ENCODE assay signal across 10 cellular contexts in the genomic region with DNA sequence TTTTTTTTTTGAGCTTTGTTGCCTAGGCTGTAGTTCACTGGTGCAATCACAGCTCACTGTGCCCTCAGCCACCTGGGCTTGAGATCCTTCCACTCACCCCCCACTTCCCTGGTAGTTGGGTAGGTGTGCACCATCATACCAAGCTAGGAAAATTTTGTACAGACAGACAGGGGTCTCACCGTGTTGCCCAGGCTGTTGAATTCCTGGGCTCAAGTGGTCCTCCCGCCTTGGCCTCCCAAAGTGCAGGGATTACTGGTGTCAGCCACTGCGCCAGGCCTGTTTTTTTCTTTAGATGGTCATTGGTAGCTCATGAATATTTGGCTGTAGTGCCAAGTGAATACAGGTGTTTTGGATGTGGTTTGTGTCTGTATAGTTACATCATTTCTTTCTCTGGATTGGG. TPM values are rescaled to one million over a fixed set of nuclear protein-coding genes. Genes with fewer than 3 reads are reported as not detected.
DNase-seq lines count a peak whose midpoint lies in the region; ATAC-seq and TF ChIP-seq lines count a peak whose summit lies in the region.
"Had no signal": no experiment of that assay in that cellular context is flagged by ENCODE, and none has a peak within 500 bp of the region (broad histone marks: within the 10 kb centered on the region; RNA-seq: fewer than 3 reads in every experiment).

No MANE protein-coding gene starts in this region.

- POLR2A ChIA-PET in HCT116 (lab: Charles Lee): interaction anchor here (1.6 kb wide), 1 partner anchor 18 kb away, joined by 4 read pairs; a partner anchor contains a TSS

- WGBS in neuronal stem cell (ENCODE audit: extremely low coverage in 2 of 2, insufficient read length in 2 of 2, insufficient replicate concordance in 1 of 2), 2 donors: no CpG with 5 or more reads among the region's 3 CpGs

- no peaks in the 10 kb centered on the region for H3K9me2 ChIP-seq in HCT116 (ENCODE audit: insufficient read depth)

- H3K27ac ChIP-seq in ACC112 (ENCODE audit: low read depth, low read length): peak overlapping the region; percentile 29; the same call in 1 of the 2 replicates
- H3K27ac ChIP-seq in HCT116 (ENCODE audit: low read depth, low read length): peak overlapping the region; percentile 1; the same call in 1 of the 2 replicates
- peak overlapping the region; percentile 52 to 66 for H3K27ac ChIP-seq in breast epithelium
- H3K27ac ChIP-seq in neuronal stem cell (replicated peaks; ENCODE audit: low read length): peak overlapping the region; percentile 51
- H3K27ac ChIP-seq in brain microvascular endothelial cell: no peak overlapping the region

- H3K4me2 ChIP-seq in HCT116 (ENCODE audit: low read length) (no peak overlapping the region), neuronal stem cell (ENCODE audit: insufficient read depth, low read length, poor library complexity, severe bottlenecking) (no peak overlapping the region)

- no peak overlapping the region for H2AK5ac ChIP-seq in neuronal stem cell (ENCODE audit: low read depth, low read length)

- no peak overlapping the region for H2BK15ac ChIP-seq in neuronal stem cell (ENCODE audit: low read length)

- no peak overlapping the region for H4K91ac ChIP-seq in neuronal stem cell (ENCODE audit: low read depth, low read length, poor library complexity)

- intact Hi-C loops in HCT116 (cut with micrococcal nuclease): no loop called here
- intact Hi-C loops in breast epithelium (cut with DNase I; ENCODE audit: low total_unique reads): no loop called here

- no peak for TF ChIP-seq POLR2A in HCT116 (IDR thresholded peaks at IDR 0.05; ENCODE audit: borderline replicate concordance, extremely low read depth, insufficient read depth, insufficient read length)
- TF ChIP-seq POLR2A in breast epithelium (IDR thresholded peaks at IDR 0.05): no peak

- H2BK120ac ChIP-seq in neuronal stem cell (ENCODE audit: low read depth, low read length): no peak overlapping the region

- peaks cover 51% of the 10 kb centered on the region for H3K79me2 ChIP-seq in ACC112 (ENCODE audit: control insufficient read depth, insufficient read depth, low read length, unreplicated experiment)
- peaks cover 84% of the 10 kb centered on the region for H3K79me2 ChIP-seq in HCT116 (ENCODE audit: insufficient read depth, low read length)

- in situ Hi-C loops in brain microvascular endothelial cell (cut with HindIII; ENCODE audit: low pct_ligation_motif_present, low sequenced_read_pairs): no loop called here

- H3K27me3 ChIP-seq in ACC112 (ENCODE audit: insufficient read depth, low read length) (no peaks in the 10 kb centered on the region), HCT116 (ENCODE audit: insufficient read depth, low read length) (no peaks in the 10 kb centered on the region), breast epithelium (no peaks in the 10 kb centered on the region), neuronal stem cell (ENCODE audit: control insufficient read depth in 3 of 3, insufficient read depth in 3 of 3, low read depth in 1 of 3, low read length in 3 of 3) (no peaks in the 10 kb centered on the region), brain microvascular endothelial cell (replicated peaks) (no peaks in the 10 kb centered on the region)

- H3K79me1 ChIP-seq in neuronal stem cell (ENCODE audit: low read depth, low read length): no peaks in the 10 kb centered on the region

- no peak overlapping the region for H2BK12ac ChIP-seq in neuronal stem cell (ENCODE audit: low read length)

- H3K9ac ChIP-seq in HCT116 (ENCODE audit: low read length) (no peak overlapping the region), neuronal stem cell (ENCODE audit: low read depth, low read length, poor library complexity) (no peak overlapping the region)

- H3K4me3 ChIP-seq in ACC112 (ENCODE audit: low read depth, low read length) (no peak overlapping the region), HCT116 (replicated peaks in 1 of 2; ENCODE audit: low read depth in 1 of 2, low read length in 2 of 2) (no peak overlapping the region), breast epithelium (no peak overlapping the region), neuronal stem cell (ENCODE audit: low read length in 2 of 2) (no peak overlapping the region), brain microvascular endothelial cell (ENCODE audit: low read depth, low read length) (no peak overlapping the region)

- H4K20me1 ChIP-seq in HCT116 (ENCODE audit: insufficient read depth): peaks cover 33% of the 10 kb centered on the region; the same call in 1 of the 2 replicates

- H3K9me3 ChIP-seq in HCT116 (ENCODE audit: control insufficient read depth in 1 of 2, insufficient read depth in 1 of 2, low read depth in 1 of 2, low read length in 2 of 2) (no peaks in the 10 kb centered on the region), breast epithelium (no peaks in the 10 kb centered on the region), neuronal stem cell (replicated peaks in 1 of 2; ENCODE audit: control insufficient read depth in 2 of 2, insufficient read depth in 1 of 2, low read depth in 1 of 2, low read length in 2 of 2) (no peaks in the 10 kb centered on the region)

- no peak for TF ChIP-seq RAD21 in HCT116 (IDR thresholded peaks at IDR 0.05; ENCODE audit: low read depth)

- no peak overlapping the region for H3K18ac ChIP-seq in neuronal stem cell (ENCODE audit: low read length)

- H3K14ac ChIP-seq in neuronal stem cell (ENCODE audit: low read length): no peak overlapping the region

- TF ChIP-seq CTCF in HCT116 (IDR thresholded peaks at IDR 0.05 in 2 of 3, conservative IDR thresholded peaks at IDR 0.05 in 1 of 3; ENCODE audit: borderline replicate concordance in 1 of 3, insufficient read depth in 1 of 3, low read depth in 2 of 3, low read length in 2 of 3): no peak
- TF ChIP-seq CTCF in breast epithelium (IDR thresholded peaks at IDR 0.05): no peak
- TF ChIP-seq CTCF in brain microvascular endothelial cell (IDR thresholded peaks at IDR 0.05; ENCODE audit: low read depth, low read length, missing control alignments): no peak

- no peak overlapping the region for H4K8ac ChIP-seq in neuronal stem cell (ENCODE audit: low read depth, low read length)

- H3K4me1 ChIP-seq in ACC112 (ENCODE audit: control insufficient read depth, insufficient read depth, low read length, unreplicated experiment) (peaks cover 63% of the 10 kb centered on the region), HCT116 (ENCODE audit: control insufficient read depth in 1 of 2, insufficient read depth in 2 of 2, low read length in 2 of 2) (peaks cover 2 to 25% of the 10 kb centered on the region in 2 experiments; a peak in 3 of 4 replicates), breast epithelium (peaks cover 4 to 34% of the 10 kb centered on the region in 2 donors), neuronal stem cell (ENCODE audit: control insufficient read depth in 2 of 2, insufficient read depth in 1 of 2, low read depth in 1 of 2, low read length in 2 of 2) (peaks cover 21 to 24% of the 10 kb centered on the region in 2 donors)

- H3K36me3 ChIP-seq in ACC112 (ENCODE audit: insufficient read depth, low read length): peaks cover 21% of the 10 kb centered on the region
- H3K36me3 ChIP-seq in HCT116 (ENCODE audit: control insufficient read depth in 1 of 2, insufficient read depth in 2 of 2, low read length in 2 of 2): peaks cover 41 to 54% of the 10 kb centered on the region in 2 experiments
- no peaks in the 10 kb centered on the region for H3K36me3 ChIP-seq in breast epithelium
- peaks cover 16 to 96% of the 10 kb centered on the region in 2 donors for H3K36me3 ChIP-seq in neuronal stem cell (replicated peaks in 1 of 2; ENCODE audit: control insufficient read depth in 2 of 2, insufficient read depth in 2 of 2, low read length in 2 of 2)
- H3K36me3 ChIP-seq in brain microvascular endothelial cell (replicated peaks): peaks cover 61% of the 10 kb centered on the region

- no peak for ATAC-seq in HCT116

- H2AFZ ChIP-seq in ACC112 (ENCODE audit: low read length, unreplicated experiment) (no peak overlapping the region), HCT116 (ENCODE audit: low read depth, low read length, poor library complexity, severe bottlenecking) (no peak overlapping the region), neuronal stem cell (ENCODE audit: low read length) (no peak overlapping the region)

- no TSS peak for BruUV-seq in HCT116 (replicated peaks; lab: Mats Ljungman, UMichigan)

- DNase-seq in HCT116 (ENCODE audit: low read depth, low spot score): no peak
- no peak for DNase-seq in breast epithelium (ENCODE audit: low spot score in 2 of 2)
- DNase-seq in neuronal stem cell (ENCODE audit: low spot score): no peak
- DNase-seq in NCI-H446 treated with DMSO at 0.1 percent for 48 hours (lab: John Stamatoyannopoulos, UW): no peak
- DNase-seq in brain microvascular endothelial cell: no peak
- no peak for DNase-seq in GOT3 (lab: John Stamatoyannopoulos, UW)
- no peak for DNase-seq in SHP77 treated with DMSO at 0.1 percent for 48 hours (lab: John Stamatoyannopoulos, UW)
- DNase-seq: activated CD8-positive, alpha-beta memory T cell treated with anti-CD3 and anti-CD28 coated beads, Interleukin-2, amount 50 U/mL, for 48 hours; NCI-H2081 had no signal

- RAD21 ChIA-PET in HCT116 (lab: Charles Lee; ENCODE audit: low non-redundant PET in 1 of 2, low total read pairs in 2 of 2, uncharacterized antibody in 2 of 2, unreplicated experiment in 2 of 2): no interaction called here

- no peak overlapping the region for H3K4ac ChIP-seq in neuronal stem cell (ENCODE audit: low read length)

- H3K23ac ChIP-seq in neuronal stem cell (ENCODE audit: low read depth, low read length, poor library complexity): no peak overlapping the region

- CTCF ChIA-PET in HCT116 (lab: Charles Lee): interaction anchor here (1.3 kb wide), 1 partner anchor 40 kb away, joined by 3 read pairs; no protein-coding TSS in a partner anchor

- no peak overlapping the region for H2BK5ac ChIP-seq in neuronal stem cell (ENCODE audit: low read length)

TF ChIP-seq in HCT116, 20 proteins besides CTCF, POLR2A, EP300 and RAD21:
- no peak for TF ChIP-seq EGR1 (IDR thresholded peaks at IDR 0.05; ENCODE audit: low read depth)

RNA-seq across cellular contexts. Expression of a gene that starts 7.5 kb away (rescaled TPM):
- total RNA-seq in HCT116 (2021; ENCODE audit: unreplicated experiment) (35.1 TPM), breast epithelium (10 to 100 TPM; 21.0 to 28.5 (median 21.7) TPM)
- polyA plus RNA-seq in HCT116 (2012): 24.9 and 32.5 TPM in 2 replicates
- 3.8 TPM for polyA plus RNA-seq in neuronal stem cell (2013, experiment 1 of 2)
- 3.8 TPM for polyA plus RNA-seq in neuronal stem cell (2013, experiment 2 of 2)

RNA-seq across cellular contexts. Expression of a gene that starts 17.7 kb away (rescaled TPM):
- total RNA-seq in HCT116 (2021; ENCODE audit: unreplicated experiment) (289 TPM), breast epithelium (100 to 1,000 TPM in 1 of 3 donors, 10 to 100 TPM in 2; 86.2 to 127 (median 91.6) TPM)
- 231 and 273 TPM in 2 replicates for polyA plus RNA-seq in HCT116 (2012)
- 164 TPM for polyA plus RNA-seq in neuronal stem cell (2013, experiment 1 of 2)
- 167 TPM for polyA plus RNA-seq in neuronal stem cell (2013, experiment 2 of 2)
